In the genomic region with DNA sequence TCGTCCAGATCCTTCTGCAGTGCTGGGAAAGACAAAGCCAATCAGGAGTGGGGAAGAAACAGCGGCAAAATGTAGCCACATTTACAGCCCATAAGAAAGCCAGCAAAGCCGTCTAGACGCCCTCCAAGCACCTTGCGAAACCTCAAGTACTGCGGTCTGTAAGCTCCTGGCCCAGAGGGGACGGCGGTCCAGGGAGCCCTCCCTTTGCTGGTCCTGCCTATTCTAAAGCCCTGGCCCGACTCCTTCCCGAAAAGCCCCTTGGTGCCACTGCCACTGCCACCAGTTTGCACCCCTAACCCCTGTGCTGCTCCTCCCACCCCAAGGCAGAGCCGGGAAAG, we compare ENCODE assay signal across 1 cellular context.
TF ChIP-seq lines count a peak whose summit lies in the region.

No MANE protein-coding gene starts in this region.

TF ChIP-seq in K562, 482 proteins besides CTCF, POLR2A, EP300 and RAD21 (continues in another document):
- no peak for TF ChIP-seq CC2D1A (IDR thresholded peaks at IDR 0.05)
- TF ChIP-seq, protein P1, sequence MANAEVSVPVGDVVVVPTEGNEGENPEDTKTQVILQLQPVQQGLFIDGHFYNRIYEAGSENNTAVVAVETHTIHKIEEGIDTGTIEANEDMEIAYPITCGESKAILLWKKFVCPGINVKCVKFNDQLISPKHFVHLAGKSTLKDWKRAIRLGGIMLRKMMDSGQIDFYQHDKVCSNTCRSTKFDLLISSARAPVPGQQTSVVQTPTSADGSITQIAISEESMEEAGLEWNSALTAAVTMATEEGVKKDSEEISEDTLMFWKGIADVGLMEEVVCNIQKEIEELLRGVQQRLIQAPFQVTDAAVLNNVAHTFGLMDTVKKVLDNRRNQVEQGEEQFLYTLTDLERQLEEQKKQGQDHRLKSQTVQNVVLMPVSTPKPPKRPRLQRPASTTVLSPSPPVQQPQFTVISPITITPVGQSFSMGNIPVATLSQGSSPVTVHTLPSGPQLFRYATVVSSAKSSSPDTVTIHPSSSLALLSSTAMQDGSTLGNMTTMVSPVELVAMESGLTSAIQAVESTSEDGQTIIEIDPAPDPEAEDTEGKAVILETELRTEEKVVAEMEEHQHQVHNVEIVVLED (CRISPR knock-in tag; IDR thresholded peaks at IDR 0.05) = no peak
- no peak for TF ChIP-seq THRAP3 (IDR thresholded peaks at IDR 0.05; ENCODE audit: borderline replicate concordance)
- TF ChIP-seq NR2F6 (CRISPR knock-in tag; IDR thresholded peaks at IDR 0.05) = no peak
- TF ChIP-seq, protein P2, sequence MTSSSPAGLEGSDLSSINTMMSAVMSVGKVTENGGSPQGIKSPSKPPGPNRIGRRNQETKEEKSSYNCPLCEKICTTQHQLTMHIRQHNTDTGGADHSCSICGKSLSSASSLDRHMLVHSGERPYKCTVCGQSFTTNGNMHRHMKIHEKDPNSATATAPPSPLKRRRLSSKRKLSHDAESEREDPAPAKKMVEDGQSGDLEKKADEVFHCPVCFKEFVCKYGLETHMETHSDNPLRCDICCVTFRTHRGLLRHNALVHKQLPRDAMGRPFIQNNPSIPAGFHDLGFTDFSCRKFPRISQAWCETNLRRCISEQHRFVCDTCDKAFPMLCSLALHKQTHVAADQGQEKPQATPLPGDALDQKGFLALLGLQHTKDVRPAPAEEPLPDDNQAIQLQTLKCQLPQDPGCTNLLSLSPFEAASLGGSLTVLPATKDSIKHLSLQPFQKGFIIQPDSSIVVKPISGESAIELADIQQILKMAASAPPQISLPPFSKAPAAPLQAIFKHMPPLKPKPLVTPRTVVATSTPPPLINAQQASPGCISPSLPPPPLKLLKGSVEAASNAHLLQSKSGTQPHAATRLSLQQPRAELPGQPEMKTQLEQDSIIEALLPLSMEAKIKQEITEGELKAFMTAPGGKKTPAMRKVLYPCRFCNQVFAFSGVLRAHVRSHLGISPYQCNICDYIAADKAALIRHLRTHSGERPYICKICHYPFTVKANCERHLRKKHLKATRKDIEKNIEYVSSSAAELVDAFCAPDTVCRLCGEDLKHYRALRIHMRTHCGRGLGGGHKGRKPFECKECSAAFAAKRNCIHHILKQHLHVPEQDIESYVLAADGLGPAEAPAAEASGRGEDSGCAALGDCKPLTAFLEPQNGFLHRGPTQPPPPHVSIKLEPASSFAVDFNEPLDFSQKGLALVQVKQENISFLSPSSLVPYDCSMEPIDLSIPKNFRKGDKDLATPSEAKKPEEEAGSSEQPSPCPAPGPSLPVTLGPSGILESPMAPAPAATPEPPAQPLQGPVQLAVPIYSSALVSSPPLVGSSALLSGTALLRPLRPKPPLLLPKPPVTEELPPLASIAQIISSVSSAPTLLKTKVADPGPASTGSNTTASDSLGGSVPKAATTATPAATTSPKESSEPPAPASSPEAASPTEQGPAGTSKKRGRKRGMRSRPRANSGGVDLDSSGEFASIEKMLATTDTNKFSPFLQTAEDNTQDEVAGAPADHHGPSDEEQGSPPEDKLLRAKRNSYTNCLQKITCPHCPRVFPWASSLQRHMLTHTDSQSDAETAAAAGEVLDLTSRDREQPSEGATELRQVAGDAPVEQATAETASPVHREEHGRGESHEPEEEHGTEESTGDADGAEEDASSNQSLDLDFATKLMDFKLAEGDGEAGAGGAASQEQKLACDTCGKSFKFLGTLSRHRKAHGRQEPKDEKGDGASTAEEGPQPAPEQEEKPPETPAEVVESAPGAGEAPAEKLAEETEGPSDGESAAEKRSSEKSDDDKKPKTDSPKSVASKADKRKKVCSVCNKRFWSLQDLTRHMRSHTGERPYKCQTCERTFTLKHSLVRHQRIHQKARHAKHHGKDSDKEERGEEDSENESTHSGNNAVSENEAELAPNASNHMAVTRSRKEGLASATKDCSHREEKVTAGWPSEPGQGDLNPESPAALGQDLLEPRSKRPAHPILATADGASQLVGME (CRISPR knock-in tag; IDR thresholded peaks at IDR 0.05) = no peak
- TF ChIP-seq, protein P3, sequence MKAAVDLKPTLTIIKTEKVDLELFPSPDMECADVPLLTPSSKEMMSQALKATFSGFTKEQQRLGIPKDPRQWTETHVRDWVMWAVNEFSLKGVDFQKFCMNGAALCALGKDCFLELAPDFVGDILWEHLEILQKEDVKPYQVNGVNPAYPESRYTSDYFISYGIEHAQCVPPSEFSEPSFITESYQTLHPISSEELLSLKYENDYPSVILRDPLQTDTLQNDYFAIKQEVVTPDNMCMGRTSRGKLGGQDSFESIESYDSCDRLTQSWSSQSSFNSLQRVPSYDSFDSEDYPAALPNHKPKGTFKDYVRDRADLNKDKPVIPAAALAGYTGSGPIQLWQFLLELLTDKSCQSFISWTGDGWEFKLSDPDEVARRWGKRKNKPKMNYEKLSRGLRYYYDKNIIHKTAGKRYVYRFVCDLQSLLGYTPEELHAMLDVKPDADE (conservative IDR thresholded peaks at IDR 0.05; ENCODE audit: control insufficient read depth, low read depth, low read length) = no peak
- no peak for TF ChIP-seq CCAR2 (IDR thresholded peaks at IDR 0.05; ENCODE audit: low read depth, low read length)
- TF ChIP-seq GATAD2B (IDR thresholded peaks at IDR 0.05; ENCODE audit: borderline replicate concordance) = no peak
- no peak for TF ChIP-seq ZNF217 (CRISPR knock-in tag; IDR thresholded peaks at IDR 0.05)
- TF ChIP-seq PCBP2 (IDR thresholded peaks at IDR 0.05; ENCODE audit: low read depth, low read length, poor library complexity, severe bottlenecking) = no peak
- no peak for TF ChIP-seq TAF7 (tag; IDR thresholded peaks at IDR 0.05)
- TF ChIP-seq, protein P4, sequence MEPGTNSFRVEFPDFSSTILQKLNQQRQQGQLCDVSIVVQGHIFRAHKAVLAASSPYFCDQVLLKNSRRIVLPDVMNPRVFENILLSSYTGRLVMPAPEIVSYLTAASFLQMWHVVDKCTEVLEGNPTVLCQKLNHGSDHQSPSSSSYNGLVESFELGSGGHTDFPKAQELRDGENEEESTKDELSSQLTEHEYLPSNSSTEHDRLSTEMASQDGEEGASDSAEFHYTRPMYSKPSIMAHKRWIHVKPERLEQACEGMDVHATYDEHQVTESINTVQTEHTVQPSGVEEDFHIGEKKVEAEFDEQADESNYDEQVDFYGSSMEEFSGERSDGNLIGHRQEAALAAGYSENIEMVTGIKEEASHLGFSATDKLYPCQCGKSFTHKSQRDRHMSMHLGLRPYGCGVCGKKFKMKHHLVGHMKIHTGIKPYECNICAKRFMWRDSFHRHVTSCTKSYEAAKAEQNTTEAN (CRISPR knock-in tag; IDR thresholded peaks at IDR 0.05) = no peak
- TF ChIP-seq, protein P5, sequence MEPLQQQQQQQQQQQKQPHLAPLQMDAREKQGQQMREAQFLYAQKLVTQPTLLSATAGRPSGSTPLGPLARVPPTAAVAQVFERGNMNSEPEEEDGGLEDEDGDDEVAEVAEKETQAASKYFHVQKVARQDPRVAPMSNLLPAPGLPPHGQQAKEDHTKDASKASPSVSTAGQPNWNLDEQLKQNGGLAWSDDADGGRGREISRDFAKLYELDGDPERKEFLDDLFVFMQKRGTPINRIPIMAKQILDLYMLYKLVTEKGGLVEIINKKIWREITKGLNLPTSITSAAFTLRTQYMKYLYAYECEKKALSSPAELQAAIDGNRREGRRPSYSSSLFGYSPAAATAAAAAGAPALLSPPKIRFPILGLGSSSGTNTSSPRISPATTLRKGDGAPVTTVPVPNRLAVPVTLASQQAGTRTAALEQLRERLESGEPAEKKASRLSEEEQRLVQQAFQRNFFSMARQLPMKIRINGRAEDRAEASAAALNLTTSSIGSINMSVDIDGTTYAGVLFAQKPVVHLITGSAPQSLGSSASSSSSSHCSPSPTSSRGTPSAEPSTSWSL (CRISPR knock-in tag; IDR thresholded peaks at IDR 0.05; ENCODE audit: borderline replicate concordance) = no peak
- no peak for TF ChIP-seq PHF21A (IDR thresholded peaks at IDR 0.05; ENCODE audit: borderline replicate concordance, low read depth)
- TF ChIP-seq, protein P6, sequence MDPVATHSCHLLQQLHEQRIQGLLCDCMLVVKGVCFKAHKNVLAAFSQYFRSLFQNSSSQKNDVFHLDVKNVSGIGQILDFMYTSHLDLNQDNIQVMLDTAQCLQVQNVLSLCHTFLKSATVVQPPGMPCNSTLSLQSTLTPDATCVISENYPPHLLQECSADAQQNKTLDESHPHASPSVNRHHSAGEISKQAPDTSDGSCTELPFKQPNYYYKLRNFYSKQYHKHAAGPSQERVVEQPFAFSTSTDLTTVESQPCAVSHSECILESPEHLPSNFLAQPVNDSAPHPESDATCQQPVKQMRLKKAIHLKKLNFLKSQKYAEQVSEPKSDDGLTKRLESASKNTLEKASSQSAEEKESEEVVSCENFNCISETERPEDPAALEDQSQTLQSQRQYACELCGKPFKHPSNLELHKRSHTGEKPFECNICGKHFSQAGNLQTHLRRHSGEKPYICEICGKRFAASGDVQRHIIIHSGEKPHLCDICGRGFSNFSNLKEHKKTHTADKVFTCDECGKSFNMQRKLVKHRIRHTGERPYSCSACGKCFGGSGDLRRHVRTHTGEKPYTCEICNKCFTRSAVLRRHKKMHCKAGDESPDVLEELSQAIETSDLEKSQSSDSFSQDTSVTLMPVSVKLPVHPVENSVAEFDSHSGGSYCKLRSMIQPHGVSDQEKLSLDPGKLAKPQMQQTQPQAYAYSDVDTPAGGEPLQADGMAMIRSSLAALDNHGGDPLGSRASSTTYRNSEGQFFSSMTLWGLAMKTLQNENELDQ (CRISPR knock-in tag; IDR thresholded peaks at IDR 0.05; ENCODE audit: borderline replicate concordance) = no peak
- TF ChIP-seq YBX1 (IDR thresholded peaks at IDR 0.05) = no peak
- no peak for TF ChIP-seq DACH1 (IDR thresholded peaks at IDR 0.05; ENCODE audit: partially characterized antibody)
- no peak for TF ChIP-seq BACH1 (tag; IDR thresholded peaks at IDR 0.05)
- no peak for TF ChIP-seq ZNF436 (CRISPR knock-in tag; IDR thresholded peaks at IDR 0.05)
- no peak for TF ChIP-seq GATA2 (CRISPR knock-in tag; IDR thresholded peaks at IDR 0.05)
- TF ChIP-seq ETV5 (CRISPR knock-in tag; IDR thresholded peaks at IDR 0.05; ENCODE audit: low read depth) = no peak; the same call in 1 of the 2 replicates
- no peak for TF ChIP-seq ZNF668 (CRISPR knock-in tag; IDR thresholded peaks at IDR 0.05)
- no peak for TF ChIP-seq EP400 (IDR thresholded peaks at IDR 0.05)
- TF ChIP-seq, protein P7, sequence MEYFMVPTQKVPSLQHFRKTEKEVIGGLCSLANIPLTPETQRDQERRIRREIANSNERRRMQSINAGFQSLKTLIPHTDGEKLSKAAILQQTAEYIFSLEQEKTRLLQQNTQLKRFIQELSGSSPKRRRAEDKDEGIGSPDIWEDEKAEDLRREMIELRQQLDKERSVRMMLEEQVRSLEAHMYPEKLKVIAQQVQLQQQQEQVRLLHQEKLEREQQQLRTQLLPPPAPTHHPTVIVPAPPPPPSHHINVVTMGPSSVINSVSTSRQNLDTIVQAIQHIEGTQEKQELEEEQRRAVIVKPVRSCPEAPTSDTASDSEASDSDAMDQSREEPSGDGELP (CRISPR knock-in tag; IDR thresholded peaks at IDR 0.05; ENCODE audit: borderline replicate concordance) = peak; percentile 31; the same call in 1 of the 2 replicates
- no peak for TF ChIP-seq WHSC1 (IDR thresholded peaks at IDR 0.05; ENCODE audit: low read length)
- TF ChIP-seq NFE2 (IDR thresholded peaks at IDR 0.05; ENCODE audit: low read depth) = no peak
- TF ChIP-seq MEIS2 (IDR thresholded peaks at IDR 0.05; ENCODE audit: partially characterized antibody) = no peak
- TF ChIP-seq PURB (CRISPR knock-in tag; IDR thresholded peaks at IDR 0.05; ENCODE audit: low read depth) = 0 out of 2 replicates have a peak, but pooled peaks have one; percentile 51
- peak; percentile 53; the same call in 1 of the 2 replicates for TF ChIP-seq CEBPG (CRISPR knock-in tag; IDR thresholded peaks at IDR 0.05)
- TF ChIP-seq CEBPG (tag; conservative IDR thresholded peaks at IDR 0.05 in 1 of 2, IDR thresholded peaks at IDR 0.05 in 1 of 2) = no peak; a peak in 1 of 4 replicates
- TF ChIP-seq MTA3 (IDR thresholded peaks at IDR 0.05; ENCODE audit: borderline replicate concordance) = 0 out of 2 replicates have a peak, but pooled peaks have one; percentile 14
- TF ChIP-seq, protein P8, sequence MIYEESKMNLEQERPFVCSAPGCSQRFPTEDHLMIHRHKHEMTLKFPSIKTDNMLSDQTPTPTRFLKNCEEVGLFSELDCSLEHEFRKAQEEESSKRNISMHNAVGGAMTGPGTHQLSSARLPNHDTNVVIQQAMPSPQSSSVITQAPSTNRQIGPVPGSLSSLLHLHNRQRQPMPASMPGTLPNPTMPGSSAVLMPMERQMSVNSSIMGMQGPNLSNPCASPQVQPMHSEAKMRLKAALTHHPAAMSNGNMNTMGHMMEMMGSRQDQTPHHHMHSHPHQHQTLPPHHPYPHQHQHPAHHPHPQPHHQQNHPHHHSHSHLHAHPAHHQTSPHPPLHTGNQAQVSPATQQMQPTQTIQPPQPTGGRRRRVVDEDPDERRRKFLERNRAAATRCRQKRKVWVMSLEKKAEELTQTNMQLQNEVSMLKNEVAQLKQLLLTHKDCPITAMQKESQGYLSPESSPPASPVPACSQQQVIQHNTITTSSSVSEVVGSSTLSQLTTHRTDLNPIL (CRISPR knock-in tag; IDR thresholded peaks at IDR 0.05) = no peak
- TF ChIP-seq SRSF7 (optimal IDR thresholded peaks at IDR 0.05; ENCODE audit: low read depth, low read length) = no peak
- peak; percentile 18; the same call in 1 of the 2 replicates for TF ChIP-seq CBFB (CRISPR knock-in tag; IDR thresholded peaks at IDR 0.05)
- no peak for TF ChIP-seq ZNF717 (CRISPR knock-in tag; IDR thresholded peaks at IDR 0.05)
- TF ChIP-seq, protein P9, sequence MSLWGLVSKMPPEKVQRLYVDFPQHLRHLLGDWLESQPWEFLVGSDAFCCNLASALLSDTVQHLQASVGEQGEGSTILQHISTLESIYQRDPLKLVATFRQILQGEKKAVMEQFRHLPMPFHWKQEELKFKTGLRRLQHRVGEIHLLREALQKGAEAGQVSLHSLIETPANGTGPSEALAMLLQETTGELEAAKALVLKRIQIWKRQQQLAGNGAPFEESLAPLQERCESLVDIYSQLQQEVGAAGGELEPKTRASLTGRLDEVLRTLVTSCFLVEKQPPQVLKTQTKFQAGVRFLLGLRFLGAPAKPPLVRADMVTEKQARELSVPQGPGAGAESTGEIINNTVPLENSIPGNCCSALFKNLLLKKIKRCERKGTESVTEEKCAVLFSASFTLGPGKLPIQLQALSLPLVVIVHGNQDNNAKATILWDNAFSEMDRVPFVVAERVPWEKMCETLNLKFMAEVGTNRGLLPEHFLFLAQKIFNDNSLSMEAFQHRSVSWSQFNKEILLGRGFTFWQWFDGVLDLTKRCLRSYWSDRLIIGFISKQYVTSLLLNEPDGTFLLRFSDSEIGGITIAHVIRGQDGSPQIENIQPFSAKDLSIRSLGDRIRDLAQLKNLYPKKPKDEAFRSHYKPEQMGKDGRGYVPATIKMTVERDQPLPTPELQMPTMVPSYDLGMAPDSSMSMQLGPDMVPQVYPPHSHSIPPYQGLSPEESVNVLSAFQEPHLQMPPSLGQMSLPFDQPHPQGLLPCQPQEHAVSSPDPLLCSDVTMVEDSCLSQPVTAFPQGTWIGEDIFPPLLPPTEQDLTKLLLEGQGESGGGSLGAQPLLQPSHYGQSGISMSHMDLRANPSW (CRISPR knock-in tag; IDR thresholded peaks at IDR 0.05) = no peak
- TF ChIP-seq, protein P10, sequence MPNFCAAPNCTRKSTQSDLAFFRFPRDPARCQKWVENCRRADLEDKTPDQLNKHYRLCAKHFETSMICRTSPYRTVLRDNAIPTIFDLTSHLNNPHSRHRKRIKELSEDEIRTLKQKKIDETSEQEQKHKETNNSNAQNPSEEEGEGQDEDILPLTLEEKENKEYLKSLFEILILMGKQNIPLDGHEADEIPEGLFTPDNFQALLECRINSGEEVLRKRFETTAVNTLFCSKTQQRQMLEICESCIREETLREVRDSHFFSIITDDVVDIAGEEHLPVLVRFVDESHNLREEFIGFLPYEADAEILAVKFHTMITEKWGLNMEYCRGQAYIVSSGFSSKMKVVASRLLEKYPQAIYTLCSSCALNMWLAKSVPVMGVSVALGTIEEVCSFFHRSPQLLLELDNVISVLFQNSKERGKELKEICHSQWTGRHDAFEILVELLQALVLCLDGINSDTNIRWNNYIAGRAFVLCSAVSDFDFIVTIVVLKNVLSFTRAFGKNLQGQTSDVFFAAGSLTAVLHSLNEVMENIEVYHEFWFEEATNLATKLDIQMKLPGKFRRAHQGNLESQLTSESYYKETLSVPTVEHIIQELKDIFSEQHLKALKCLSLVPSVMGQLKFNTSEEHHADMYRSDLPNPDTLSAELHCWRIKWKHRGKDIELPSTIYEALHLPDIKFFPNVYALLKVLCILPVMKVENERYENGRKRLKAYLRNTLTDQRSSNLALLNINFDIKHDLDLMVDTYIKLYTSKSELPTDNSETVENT (CRISPR knock-in tag; IDR thresholded peaks at IDR 0.05) = no peak
